2 cellular contexts compared by ENCODE assay signal in the genomic region with DNA sequence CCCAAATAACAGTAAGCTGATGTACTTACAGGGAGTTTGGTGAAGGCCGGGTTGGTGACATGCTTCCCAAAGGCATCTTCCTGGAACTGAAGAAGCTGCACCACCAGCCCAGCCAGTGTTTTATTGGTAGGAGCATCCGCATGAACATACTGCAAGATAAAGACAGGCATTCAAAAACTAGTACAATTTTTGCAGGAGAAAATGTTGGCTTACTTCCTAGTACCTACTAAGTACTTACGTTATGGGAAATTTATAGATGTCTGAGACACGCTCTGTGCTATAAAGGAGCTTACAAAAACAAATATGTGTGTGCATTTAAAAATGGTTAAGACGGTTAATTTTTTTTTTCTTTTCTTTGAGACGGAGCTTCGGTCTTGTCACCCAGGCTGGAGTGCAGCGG.
TF ChIP-seq lines count a peak whose summit lies in the region.

No MANE protein-coding gene starts in this region.

TF ChIP-seq in K562, 482 proteins besides CTCF, POLR2A, EP300 and RAD21:
- TF ChIP-seq COPS2 (conservative IDR thresholded peaks at IDR 0.05) (no peak), TEAD4 (IDR thresholded peaks at IDR 0.05; ENCODE audit: low read length) (no peak), TEAD4 (CRISPR knock-in tag; IDR thresholded peaks at IDR 0.05; ENCODE audit: borderline replicate concordance) (no peak), RBM25 (IDR thresholded peaks at IDR 0.05; ENCODE audit: low read depth, low read length, severe bottlenecking) (no peak), MIER1 (IDR thresholded peaks at IDR 0.05; ENCODE audit: low read depth) (no peak), ZBTB1 (CRISPR knock-in tag; IDR thresholded peaks at IDR 0.05; ENCODE audit: borderline replicate concordance, low read depth) (no peak), NR2F6 (CRISPR knock-in tag; IDR thresholded peaks at IDR 0.05) (no peak), CREM (IDR thresholded peaks at IDR 0.05; ENCODE audit: low read depth) (no peak), TBL1XR1 (IDR thresholded peaks at IDR 0.05; ENCODE audit: low read length in 2 of 2) (no peak), NFXL1 (CRISPR knock-in tag; IDR thresholded peaks at IDR 0.05) (no peak), MTF1 (CRISPR knock-in tag; IDR thresholded peaks at IDR 0.05; ENCODE audit: borderline replicate concordance) (no peak), PYGO2 (tag; IDR thresholded peaks at IDR 0.05) (no peak), MYNN (IDR thresholded peaks at IDR 0.05) (no peak), MYNN (CRISPR knock-in tag; IDR thresholded peaks at IDR 0.05) (no peak)
- TF ChIP-seq, protein P1, sequence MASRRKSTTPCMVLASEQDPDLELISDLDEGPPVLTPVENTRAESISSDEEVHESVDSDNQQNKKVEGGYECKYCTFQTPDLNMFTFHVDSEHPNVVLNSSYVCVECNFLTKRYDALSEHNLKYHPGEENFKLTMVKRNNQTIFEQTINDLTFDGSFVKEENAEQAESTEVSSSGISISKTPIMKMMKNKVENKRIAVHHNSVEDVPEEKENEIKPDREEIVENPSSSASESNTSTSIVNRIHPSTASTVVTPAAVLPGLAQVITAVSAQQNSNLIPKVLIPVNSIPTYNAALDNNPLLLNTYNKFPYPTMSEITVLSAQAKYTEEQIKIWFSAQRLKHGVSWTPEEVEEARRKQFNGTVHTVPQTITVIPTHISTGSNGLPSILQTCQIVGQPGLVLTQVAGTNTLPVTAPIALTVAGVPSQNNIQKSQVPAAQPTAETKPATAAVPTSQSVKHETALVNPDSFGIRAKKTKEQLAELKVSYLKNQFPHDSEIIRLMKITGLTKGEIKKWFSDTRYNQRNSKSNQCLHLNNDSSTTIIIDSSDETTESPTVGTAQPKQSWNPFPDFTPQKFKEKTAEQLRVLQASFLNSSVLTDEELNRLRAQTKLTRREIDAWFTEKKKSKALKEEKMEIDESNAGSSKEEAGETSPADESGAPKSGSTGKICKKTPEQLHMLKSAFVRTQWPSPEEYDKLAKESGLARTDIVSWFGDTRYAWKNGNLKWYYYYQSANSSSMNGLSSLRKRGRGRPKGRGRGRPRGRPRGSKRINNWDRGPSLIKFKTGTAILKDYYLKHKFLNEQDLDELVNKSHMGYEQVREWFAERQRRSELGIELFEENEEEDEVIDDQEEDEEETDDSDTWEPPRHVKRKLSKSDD (conservative IDR thresholded peaks at IDR 0.05; ENCODE audit: low read length): no peak
- TF ChIP-seq, protein P2, sequence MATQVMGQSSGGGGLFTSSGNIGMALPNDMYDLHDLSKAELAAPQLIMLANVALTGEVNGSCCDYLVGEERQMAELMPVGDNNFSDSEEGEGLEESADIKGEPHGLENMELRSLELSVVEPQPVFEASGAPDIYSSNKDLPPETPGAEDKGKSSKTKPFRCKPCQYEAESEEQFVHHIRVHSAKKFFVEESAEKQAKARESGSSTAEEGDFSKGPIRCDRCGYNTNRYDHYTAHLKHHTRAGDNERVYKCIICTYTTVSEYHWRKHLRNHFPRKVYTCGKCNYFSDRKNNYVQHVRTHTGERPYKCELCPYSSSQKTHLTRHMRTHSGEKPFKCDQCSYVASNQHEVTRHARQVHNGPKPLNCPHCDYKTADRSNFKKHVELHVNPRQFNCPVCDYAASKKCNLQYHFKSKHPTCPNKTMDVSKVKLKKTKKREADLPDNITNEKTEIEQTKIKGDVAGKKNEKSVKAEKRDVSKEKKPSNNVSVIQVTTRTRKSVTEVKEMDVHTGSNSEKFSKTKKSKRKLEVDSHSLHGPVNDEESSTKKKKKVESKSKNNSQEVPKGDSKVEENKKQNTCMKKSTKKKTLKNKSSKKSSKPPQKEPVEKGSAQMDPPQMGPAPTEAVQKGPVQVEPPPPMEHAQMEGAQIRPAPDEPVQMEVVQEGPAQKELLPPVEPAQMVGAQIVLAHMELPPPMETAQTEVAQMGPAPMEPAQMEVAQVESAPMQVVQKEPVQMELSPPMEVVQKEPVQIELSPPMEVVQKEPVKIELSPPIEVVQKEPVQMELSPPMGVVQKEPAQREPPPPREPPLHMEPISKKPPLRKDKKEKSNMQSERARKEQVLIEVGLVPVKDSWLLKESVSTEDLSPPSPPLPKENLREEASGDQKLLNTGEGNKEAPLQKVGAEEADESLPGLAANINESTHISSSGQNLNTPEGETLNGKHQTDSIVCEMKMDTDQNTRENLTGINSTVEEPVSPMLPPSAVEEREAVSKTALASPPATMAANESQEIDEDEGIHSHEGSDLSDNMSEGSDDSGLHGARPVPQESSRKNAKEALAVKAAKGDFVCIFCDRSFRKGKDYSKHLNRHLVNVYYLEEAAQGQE (CRISPR knock-in tag; IDR thresholded peaks at IDR 0.05; ENCODE audit: low read depth): no peak

TF ChIP-seq in GM23338, 12 proteins besides CTCF, POLR2A, EP300 and RAD21:
- TF ChIP-seq EZH2phosphoT487 (IDR thresholded peaks at IDR 0.05; ENCODE audit: unreplicated experiment) (no peak), POLR2AphosphoS5 (IDR thresholded peaks at IDR 0.05; ENCODE audit: low read depth) (no peak), ZNF114 (CRISPR knock-in tag; IDR thresholded peaks at IDR 0.05) (no peak), JUNB (IDR thresholded peaks at IDR 0.05; ENCODE audit: unreplicated experiment) (no peak)
- TF ChIP-seq, protein P3, sequence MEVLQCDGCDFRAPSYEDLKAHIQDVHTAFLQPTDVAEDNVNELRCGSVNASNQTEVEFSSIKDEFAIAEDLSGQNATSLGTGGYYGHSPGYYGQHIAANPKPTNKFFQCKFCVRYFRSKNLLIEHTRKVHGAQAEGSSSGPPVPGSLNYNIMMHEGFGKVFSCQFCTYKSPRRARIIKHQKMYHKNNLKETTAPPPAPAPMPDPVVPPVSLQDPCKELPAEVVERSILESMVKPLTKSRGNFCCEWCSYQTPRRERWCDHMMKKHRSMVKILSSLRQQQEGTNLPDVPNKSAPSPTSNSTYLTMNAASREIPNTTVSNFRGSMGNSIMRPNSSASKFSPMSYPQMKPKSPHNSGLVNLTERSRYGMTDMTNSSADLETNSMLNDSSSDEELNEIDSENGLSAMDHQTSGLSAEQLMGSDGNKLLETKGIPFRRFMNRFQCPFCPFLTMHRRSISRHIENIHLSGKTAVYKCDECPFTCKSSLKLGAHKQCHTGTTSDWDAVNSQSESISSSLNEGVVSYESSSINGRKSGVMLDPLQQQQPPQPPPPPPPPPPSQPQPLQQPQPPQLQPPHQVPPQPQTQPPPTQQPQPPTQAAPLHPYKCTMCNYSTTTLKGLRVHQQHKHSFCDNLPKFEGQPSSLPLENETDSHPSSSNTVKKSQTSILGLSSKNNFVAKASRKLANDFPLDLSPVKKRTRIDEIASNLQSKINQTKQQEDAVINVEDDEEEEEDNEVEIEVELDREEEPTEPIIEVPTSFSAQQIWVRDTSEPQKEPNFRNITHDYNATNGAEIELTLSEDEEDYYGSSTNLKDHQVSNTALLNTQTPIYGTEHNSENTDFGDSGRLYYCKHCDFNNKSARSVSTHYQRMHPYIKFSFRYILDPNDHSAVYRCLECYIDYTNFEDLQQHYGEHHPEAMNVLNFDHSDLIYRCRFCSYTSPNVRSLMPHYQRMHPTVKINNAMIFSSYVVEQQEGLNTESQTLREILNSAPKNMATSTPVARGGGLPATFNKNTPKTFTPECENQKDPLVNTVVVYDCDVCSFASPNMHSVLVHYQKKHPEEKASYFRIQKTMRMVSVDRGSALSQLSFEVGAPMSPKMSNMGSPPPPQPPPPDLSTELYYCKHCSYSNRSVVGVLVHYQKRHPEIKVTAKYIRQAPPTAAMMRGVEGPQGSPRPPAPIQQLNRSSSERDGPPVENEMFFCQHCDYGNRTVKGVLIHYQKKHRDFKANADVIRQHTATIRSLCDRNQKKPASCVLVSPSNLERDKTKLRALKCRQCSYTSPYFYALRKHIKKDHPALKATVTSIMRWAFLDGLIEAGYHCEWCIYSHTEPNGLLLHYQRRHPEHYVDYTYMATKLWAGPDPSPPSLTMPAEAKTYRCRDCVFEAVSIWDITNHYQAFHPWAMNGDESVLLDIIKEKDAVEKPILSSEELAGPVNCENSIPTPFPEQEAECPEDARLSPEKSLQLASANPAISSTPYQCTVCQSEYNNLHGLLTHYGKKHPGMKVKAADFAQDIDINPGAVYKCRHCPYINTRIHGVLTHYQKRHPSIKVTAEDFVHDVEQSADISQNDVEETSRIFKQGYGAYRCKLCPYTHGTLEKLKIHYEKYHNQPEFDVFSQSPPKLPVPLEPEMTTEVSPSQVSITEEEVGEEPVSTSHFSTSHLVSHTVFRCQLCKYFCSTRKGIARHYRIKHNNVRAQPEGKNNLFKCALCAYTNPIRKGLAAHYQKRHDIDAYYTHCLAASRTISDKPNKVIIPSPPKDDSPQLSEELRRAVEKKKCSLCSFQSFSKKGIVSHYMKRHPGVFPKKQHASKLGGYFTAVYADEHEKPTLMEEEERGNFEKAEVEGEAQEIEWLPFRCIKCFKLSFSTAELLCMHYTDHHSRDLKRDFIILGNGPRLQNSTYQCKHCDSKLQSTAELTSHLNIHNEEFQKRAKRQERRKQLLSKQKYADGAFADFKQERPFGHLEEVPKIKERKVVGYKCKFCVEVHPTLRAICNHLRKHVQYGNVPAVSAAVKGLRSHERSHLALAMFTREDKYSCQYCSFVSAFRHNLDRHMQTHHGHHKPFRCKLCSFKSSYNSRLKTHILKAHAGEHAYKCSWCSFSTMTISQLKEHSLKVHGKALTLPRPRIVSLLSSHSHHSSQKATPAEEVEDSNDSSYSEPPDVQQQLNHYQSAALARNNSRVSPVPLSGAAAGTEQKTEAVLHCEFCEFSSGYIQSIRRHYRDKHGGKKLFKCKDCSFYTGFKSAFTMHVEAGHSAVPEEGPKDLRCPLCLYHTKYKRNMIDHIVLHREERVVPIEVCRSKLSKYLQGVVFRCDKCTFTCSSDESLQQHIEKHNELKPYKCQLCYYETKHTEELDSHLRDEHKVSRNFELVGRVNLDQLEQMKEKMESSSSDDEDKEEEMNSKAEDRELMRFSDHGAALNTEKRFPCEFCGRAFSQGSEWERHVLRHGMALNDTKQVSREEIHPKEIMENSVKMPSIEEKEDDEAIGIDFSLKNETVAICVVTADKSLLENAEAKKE (CRISPR knock-in tag; IDR thresholded peaks at IDR 0.05): no peak
